ENCODE assay signal across 16 cellular contexts in genomic region chr6:151665329-151665728, GRCh38.
DNase-seq lines count a peak whose midpoint lies in the region; ATAC-seq, FAIRE-seq and TF ChIP-seq lines count a peak whose summit lies in the region.
"Had no signal": no experiment of that assay in that cellular context is flagged by ENCODE, and none has a peak within 500 bp of the region (broad histone marks: within the 10 kb centered on the region; RNA-seq: fewer than 3 reads in every experiment).

No MANE protein-coding gene starts in this region.

- POLR2A ChIA-PET in HepG2 (lab: Yijun Ruan, JAX), result no interaction called here

- no peak for TF ChIP-seq POLR2A in HepG2 (IDR thresholded peaks at IDR 0.05; ENCODE audit: insufficient read depth in 1 of 2, low read depth in 2 of 2, low read length in 2 of 2)
- no peak for TF ChIP-seq POLR2A in vagina (IDR thresholded peaks at IDR 0.05)

- H2AFZ ChIP-seq in HepG2 (ENCODE audit: low read length), result no peak overlapping the region

- H3K9ac ChIP-seq in liver (ENCODE audit: low read depth in 1 of 2, low read length in 2 of 2) (peak overlapping the region in 1 of 2 donors; percentile 22), HepG2 (ENCODE audit: insufficient read depth, low read depth, low read length) (no peak overlapping the region)
- H3K9ac ChIP-seq: BLaER1 had no signal

- no peaks in the 10 kb centered on the region for H3K36me3 ChIP-seq in liver (ENCODE audit: control insufficient read depth in 4 of 4, insufficient read depth in 3 of 4, low read depth in 1 of 4, low read length in 3 of 4)
- no peaks in the 10 kb centered on the region for H3K36me3 ChIP-seq in HepG2 (replicated peaks in 1 of 2; ENCODE audit: control insufficient read depth in 1 of 2, insufficient read depth in 2 of 2, low read length in 2 of 2)
- no peaks in the 10 kb centered on the region for H3K36me3 ChIP-seq in psoas muscle (ENCODE audit: insufficient read depth in 1 of 2, low read depth in 1 of 2)
- H3K36me3 ChIP-seq in vagina, result no peaks in the 10 kb centered on the region
- H3K36me3 ChIP-seq: BLaER1 had no signal

- peaks cover 5 to 84% (median 65%) of the 10 kb centered on the region in 4 donors for H3K4me1 ChIP-seq in liver (ENCODE audit: control insufficient read depth in 4 of 4, insufficient read depth in 4 of 4, low read length in 3 of 4)
- H3K4me1 ChIP-seq in HepG2 (ENCODE audit: insufficient read depth, low read length), result peaks cover 42% of the 10 kb centered on the region
- peaks cover 3% of the 10 kb centered on the region for H3K4me1 ChIP-seq in psoas muscle
- peaks cover 6% of the 10 kb centered on the region for H3K4me1 ChIP-seq in vagina
- H3K4me1 ChIP-seq: BLaER1 had no signal

- TF ChIP-seq RAD21 in liver (IDR thresholded peaks at IDR 0.05) (no peak), HepG2 (CRISPR knock-in tag; IDR thresholded peaks at IDR 0.05) (no peak)

- ATAC-seq in HepG2 (no peak), psoas muscle (no peak), GM21381 (IDR thresholded peaks at IDR 0.05; ENCODE audit: unreplicated experiment) (no peak)

- no peak for FAIRE-seq in HepG2 (lab: Jason Lieb, UNC)
- FAIRE-seq: G401.6, GM12892 had no signal

- CTCF ChIA-PET in HepG2 (lab: Yijun Ruan, JAX; ENCODE audit: low intra/inter-chr PET ratio, low total read pairs), result no interaction called here

- H3K4me3 ChIP-seq in liver (ENCODE audit: low read depth in 1 of 3, low read length in 3 of 3) (peak overlapping the region in 1 of 3 donors; percentile 10), HepG2 (replicated peaks in 1 of 3; ENCODE audit: insufficient read depth in 1 of 3, low read depth in 2 of 3, low read length in 3 of 3) (no peak overlapping the region), psoas muscle (peak overlapping the region; percentile 19), vagina (no peak overlapping the region)
- H3K4me3 ChIP-seq: BLaER1 had no signal

- H3K27ac ChIP-seq in liver (ENCODE audit: low read depth in 1 of 2, low read length in 2 of 2), result peak overlapping the region; percentile 5 to 57
- H3K27ac ChIP-seq in HepG2 (ENCODE audit: extremely low read length, insufficient read depth, low read length), result no peak overlapping the region
- H3K27ac ChIP-seq in psoas muscle, result no peak overlapping the region
- H3K27ac ChIP-seq in vagina, result peak overlapping the region; percentile 10
- H3K27ac ChIP-seq in caudate nucleus (ENCODE audit: low read depth, low read length), result no peak overlapping the region
- H3K27ac ChIP-seq: BLaER1 had no signal

- H4K20me1 ChIP-seq in HepG2 (ENCODE audit: insufficient read depth, low read length), result no peaks in the 10 kb centered on the region
- H4K20me1 ChIP-seq: BLaER1 had no signal

- H3K79me2 ChIP-seq in HepG2 (ENCODE audit: insufficient read depth, low read length), result no peaks in the 10 kb centered on the region

- intact Hi-C loops in HepG2 (cut with micrococcal nuclease; ENCODE audit: unreplicated experiment), result loop anchor here (5.0 kb wide), 1 partner anchor 223 kb away; no protein-coding TSS in a partner anchor
- intact Hi-C loops in psoas muscle (cut with DNase I), result no loop called here
- intact Hi-C loops in vagina (cut with DNase I), result no loop called here

- in situ Hi-C loops in HepG2 (cut with HindIII; ENCODE audit: extremely low pct_ligation_motif_present, low pct_unique_long_range_greater_than_20kb), result loop anchor here (10.0 kb wide), 1 partner anchor 599 kb away; no protein-coding TSS in a partner anchor

- DNase-seq in HepG2 (ENCODE audit: low spot score) (no peak), left kidney (ENCODE audit: low read depth, low spot score) (peak; percentile 26), psoas muscle (no peak), vagina (ENCODE audit: extremely low spot score in 2 of 2) (no peak), caudate nucleus (lab: John Stamatoyannopoulos, UW) (no peak), NCI-H2196 (lab: John Stamatoyannopoulos, UW; ENCODE audit: unreplicated experiment) (no peak)
- DNase-seq: 8988T, AML-193, DMS79, HCEC 1CT, IMR-90 had no signal

- H3K27me3 ChIP-seq in liver (ENCODE audit: control insufficient read depth in 4 of 4, insufficient read depth in 4 of 4, low read length in 3 of 4) (no peaks in the 10 kb centered on the region), HepG2 (ENCODE audit: control insufficient read depth in 1 of 2, insufficient read depth in 2 of 2, low read length in 2 of 2) (no peaks in the 10 kb centered on the region), psoas muscle (ENCODE audit: insufficient read depth in 3 of 3, low read length in 2 of 3) (no peaks in the 10 kb centered on the region), vagina (no peaks in the 10 kb centered on the region)
- H3K27me3 ChIP-seq: BLaER1 had no signal

- no peaks in the 10 kb centered on the region for H3K9me3 ChIP-seq in liver (ENCODE audit: control insufficient read depth in 4 of 4, low read length in 3 of 4)
- H3K9me3 ChIP-seq in HepG2 (ENCODE audit: low read length), result no peaks in the 10 kb centered on the region
- H3K9me3 ChIP-seq in psoas muscle, result no peaks in the 10 kb centered on the region
- no peaks in the 10 kb centered on the region for H3K9me3 ChIP-seq in vagina
- H3K9me3 ChIP-seq: BLaER1 had no signal

- no peak for TF ChIP-seq EP300 in HepG2 (IDR thresholded peaks at IDR 0.05; ENCODE audit: low read depth in 2 of 2, low read length in 2 of 2)
- no peak for TF ChIP-seq EP300 in HepG2 (CRISPR knock-in tag; IDR thresholded peaks at IDR 0.05; ENCODE audit: borderline replicate concordance)

- H3K4me2 ChIP-seq in HepG2 (ENCODE audit: low read depth, low read length), result no peak overlapping the region
- H3K4me2 ChIP-seq: BLaER1 had no signal

- WGBS in liver, result 40% methylated on average over 7 of the region's 7 CpGs
- 82% methylated on average over 7 of the region's 7 CpGs for WGBS in HepG2 (ENCODE audit: low lambda C conversion rate)
- 32 to 46% (median 34%) methylated on average over 7 of the region's 7 CpGs for WGBS in psoas muscle, 3 donors

- TF ChIP-seq CTCF in liver (IDR thresholded peaks at IDR 0.05; ENCODE audit: low read depth, low read length, missing input control) (no peak), HepG2 (CRISPR knock-in tag; IDR thresholded peaks at IDR 0.05) (no peak), psoas muscle (IDR thresholded peaks at IDR 0.05) (no peak), vagina (IDR thresholded peaks at IDR 0.05) (no peak)

- BruUV-seq in HepG2 (replicated peaks; lab: Mats Ljungman, UMichigan), result no TSS peak

TF ChIP-seq in liver, 16 proteins besides CTCF, POLR2A, EP300 and RAD21 (continues in another document):
- TF ChIP-seq EGR1 (IDR thresholded peaks at IDR 0.05; ENCODE audit: low read depth in 2 of 2) (no peak), HNF4A (conservative IDR thresholded peaks at IDR 0.05) (no peak), ATF3 (IDR thresholded peaks at IDR 0.05) (no peak)

TF ChIP-seq in HepG2, 621 proteins besides CTCF, POLR2A, EP300 and RAD21:
- TF ChIP-seq CERS6 (CRISPR knock-in tag; IDR thresholded peaks at IDR 0.05) (no peak), SUZ12 (IDR thresholded peaks at IDR 0.05; ENCODE audit: low read depth, low read length) (no peak), TARDBP (CRISPR knock-in tag; IDR thresholded peaks at IDR 0.05) (no peak), ZNF160 (CRISPR knock-in tag; IDR thresholded peaks at IDR 0.05) (no peak), ZNF7 (CRISPR knock-in tag; IDR thresholded peaks at IDR 0.05) (no peak), NAIF1 (CRISPR knock-in tag; IDR thresholded peaks at IDR 0.05; ENCODE audit: borderline replicate concordance) (no peak), ZNF10 (CRISPR knock-in tag; IDR thresholded peaks at IDR 0.05; ENCODE audit: borderline replicate concordance, low read depth) (no peak), ZBTB21 (CRISPR knock-in tag; IDR thresholded peaks at IDR 0.05) (no peak), SP5 (CRISPR knock-in tag; IDR thresholded peaks at IDR 0.05; ENCODE audit: borderline replicate concordance, low read depth) (no peak), PCBP2 (optimal IDR thresholded peaks at IDR 0.05; ENCODE audit: low read depth, low read length, poor library complexity, severe bottlenecking) (no peak), MYNN (CRISPR knock-in tag; IDR thresholded peaks at IDR 0.05; ENCODE audit: low read depth) (no peak), DMAP1 (CRISPR knock-in tag; IDR thresholded peaks at IDR 0.05) (no peak), IKZF5 (CRISPR knock-in tag; IDR thresholded peaks at IDR 0.05) (no peak)

Comparison
In these comparisons a context has a peak if more than half of its experiments do, and no peak if none do; other contexts are left out.
1. H3K27ac ChIP-seq: peak in liver (2 of 2) and vagina (single experiment); none in HepG2 (single experiment), psoas muscle (single experiment) and caudate nucleus (single experiment).